In genomic region chr1:56157477-56157876, GRCh38 we compare ENCODE assay signal across 23 cellular contexts.
"Had no signal": no experiment of that assay in that cellular context is flagged by ENCODE, and none has a peak within 500 bp of the region (broad histone marks: within the 10 kb centered on the region; RNA-seq: fewer than 3 reads in every experiment).

No MANE protein-coding gene starts in this region.

- H3K27ac ChIP-seq: body of pancreas, heart right ventricle, left ventricle myocardium inferior, spleen, testis, upper lobe of right lung, VCaP had no signal

- H3K36me3 ChIP-seq: heart right ventricle, left ventricle myocardium inferior, spleen, upper lobe of right lung had no signal

- H3K27me3 ChIP-seq: body of pancreas, heart right ventricle, spleen, testis, upper lobe of right lung had no signal

- DNase-seq: activated CD4-positive, alpha-beta T cell treated with anti-CD3 and anti-CD28 coated beads, Interleukin-2, amount 50 U/mL, for 1 hour; activated CD8-positive, alpha-beta memory T cell treated with anti-CD3 and anti-CD28 coated beads for 24 hours; activated CD8-positive, alpha-beta memory T cell treated with anti-CD3 and anti-CD28 coated beads, Interleukin-2, amount 50 U/mL, for 4 hours; activated T-cell treated with anti-CD3 and anti-CD28 coated beads, Interleukin-2, amount 50 U/mL, for 24 hours; body of pancreas; dermis blood vessel endothelial cell; effector CD8-positive, alpha-beta T cell; erythroblast; foreskin fibroblast; heart right ventricle; kidney; left ventricle myocardium inferior; naive thymus-derived CD8-positive, alpha-beta T cell; spleen; stimulated activated CD4-positive, alpha-beta T cell treated with anti-CD3 and anti-CD28 coated beads, Interleukin-4, amount 100 ng/mL, for 1 hour; stimulated activated naive CD4-positive, alpha-beta T cell; T-cell; testis; upper lobe of right lung had no signal

- H3K4me1 ChIP-seq: body of pancreas, spleen, testis, upper lobe of right lung had no signal

- H3K9me3 ChIP-seq: body of pancreas, heart right ventricle, left ventricle myocardium inferior, spleen, testis, upper lobe of right lung had no signal

- H3K4me3 ChIP-seq: body of pancreas, heart right ventricle, left ventricle myocardium inferior, spleen, testis, upper lobe of right lung had no signal

- ATAC-seq: activated CD4-positive, CD25-positive, alpha-beta regulatory T cell treated with anti-CD3 and anti-CD28 coated beads, Interleukin-2, amount 50 U/mL, for 24 hours; activated naive CD4-positive, alpha-beta T cell treated with anti-CD3 and anti-CD28 coated beads, Interleukin-2, amount 50 U/mL, for 72 hours; activated T-helper 17 cell treated with anti-CD3 and anti-CD28 coated beads, Interleukin-2, amount 50 U/mL, for 72 hours; body of pancreas; heart right ventricle; naive thymus-derived CD8-positive, alpha-beta T cell; T-cell; upper lobe of right lung had no signal
